Comparison of ENCODE assay signal across 12 cellular contexts in genomic region chr7:112207765-112208164, GRCh38. TPM values are rescaled to one million over a fixed set of nuclear protein-coding genes. Genes with fewer than 3 reads are reported as not detected.
A peak's percentile ranks its signal among the peaks of the same experiment; 100 is the strongest.
DNase-seq lines count a peak whose midpoint lies in the region; ATAC-seq and TF ChIP-seq lines count a peak whose summit lies in the region.
"Had no signal": no experiment of that assay in that cellular context is flagged by ENCODE, and none has a peak within 500 bp of the region (broad histone marks: within the 10 kb centered on the region; RNA-seq: fewer than 3 reads in every experiment).

No MANE protein-coding gene starts in this region.

- peak overlapping the region; percentile 76 to 99 (median 87) for H3K4me2 ChIP-seq in BLaER1 treated with 17β-estradiol and CSF1 and Interleukin-3, amounts not matched to agents 10 nM and 100 nM

- no peak for ATAC-seq in GM19463 (IDR thresholded peaks at IDR 0.05; ENCODE audit: unreplicated experiment)
- ATAC-seq in GM19455 (IDR thresholded peaks at IDR 0.05; ENCODE audit: unreplicated experiment) = no peak
- ATAC-seq in GM21360 (IDR thresholded peaks at IDR 0.05; ENCODE audit: unreplicated experiment) = no peak
- ATAC-seq: left ventricle myocardium superior had no signal

- H3K4me3 ChIP-seq in BLaER1 treated with 17β-estradiol and CSF1 and Interleukin-3, amounts not matched to agents 10 nM and 100 nM = peak overlapping the region; percentile 85 to 99 (median 92); a peak in 17 of 20 replicates
- H3K4me3 ChIP-seq in HUES48 (ENCODE audit: low read depth, low read length) = peak overlapping the region; percentile 96
- H3K4me3 ChIP-seq in adipocyte (ENCODE audit: low read length) = peak overlapping the region; percentile 98
- peak overlapping the region; percentile 98 for H3K4me3 ChIP-seq in mesodermal cell (ENCODE audit: extremely low read depth, insufficient read depth, low read length, poor library complexity, severe bottlenecking)
- no peak overlapping the region for H3K4me3 ChIP-seq in WERI-Rb-1 (ENCODE audit: low read depth, low read length)

- DNase-seq in adipocyte (ENCODE audit: low read depth) (no peak), WERI-Rb-1 (no peak)
- DNase-seq: effector CD8-positive, alpha-beta T cell; Kasumi-1; left ventricle myocardium superior; testis had no signal

- peaks cover 12 to 39% (median 24%) of the 10 kb centered on the region in 11 experiments; a peak in 19 of 22 replicates for H4K20me1 ChIP-seq in BLaER1 treated with 17β-estradiol and CSF1 and Interleukin-3, amounts not matched to agents 10 nM and 100 nM

- H3K4me1 ChIP-seq in BLaER1 treated with 17β-estradiol and CSF1 and Interleukin-3, amounts not matched to agents 10 nM and 100 nM = peaks cover 13 to 30% (median 24%) of the 10 kb centered on the region in 10 experiments
- H3K4me1 ChIP-seq in HUES48 (ENCODE audit: control insufficient read depth, insufficient read depth, low read length) (peaks cover 16% of the 10 kb centered on the region), adipocyte (ENCODE audit: control insufficient read depth, insufficient read depth, low read length) (peaks cover 32% of the 10 kb centered on the region), mesodermal cell (ENCODE audit: control insufficient read depth, insufficient read depth, low read length, poor library complexity, severe bottlenecking) (peaks cover 12% of the 10 kb centered on the region)

- peak overlapping the region in 8 of 11 experiments; percentile 78 to 96 (median 91); a peak in 9 of 22 replicates for H3K9ac ChIP-seq in BLaER1 treated with 17β-estradiol and CSF1 and Interleukin-3, amounts not matched to agents 10 nM and 100 nM
- no peak overlapping the region for H3K9ac ChIP-seq in HUES48 (ENCODE audit: low read depth, low read length)
- H3K9ac ChIP-seq in adipocyte (ENCODE audit: low read length) = no peak overlapping the region

- WGBS in mesodermal cell (ENCODE audit: insufficient coverage in 2 of 2), 2 experiments = 88 to 100% methylated on average over 2 to 3 of the region's 6 CpGs

- peaks cover 0 to 7% (median 0%) of the 10 kb centered on the region in 11 experiments; a peak in 4 of 22 replicates for H3K27me3 ChIP-seq in BLaER1 treated with 17β-estradiol and CSF1 and Interleukin-3, amounts not matched to agents 10 nM and 100 nM
- no peaks in the 10 kb centered on the region for H3K27me3 ChIP-seq in HUES48 (ENCODE audit: control insufficient read depth, insufficient read depth, low read length)
- H3K27me3 ChIP-seq in adipocyte (replicated peaks; ENCODE audit: control insufficient read depth, insufficient read depth, low read length) = no peaks in the 10 kb centered on the region
- H3K27me3 ChIP-seq in WERI-Rb-1 (ENCODE audit: insufficient read depth, low read depth, severe bottlenecking) = no peaks in the 10 kb centered on the region
- H3K27me3 ChIP-seq: testis had no signal

- TF ChIP-seq CTCF in WERI-Rb-1 (IDR thresholded peaks at IDR 0.05; ENCODE audit: low read depth, low read length) = no peak

- H3K9me3 ChIP-seq in BLaER1 treated with 17β-estradiol and CSF1 and Interleukin-3, amounts not matched to agents 10 nM and 100 nM (replicated peaks in 1 of 11) = peaks cover 3 to 8% (median 4%) of the 10 kb centered on the region in 11 experiments; a peak in 20 of 22 replicates
- no peaks in the 10 kb centered on the region for H3K9me3 ChIP-seq in HUES48 (ENCODE audit: control insufficient read depth, insufficient read depth, low read length)
- no peaks in the 10 kb centered on the region for H3K9me3 ChIP-seq in adipocyte (ENCODE audit: control insufficient read depth, low read length)
- H3K9me3 ChIP-seq in mesodermal cell (ENCODE audit: control insufficient read depth, low read length) = no peaks in the 10 kb centered on the region
- H3K9me3 ChIP-seq in WERI-Rb-1 (ENCODE audit: severe bottlenecking) = no peaks in the 10 kb centered on the region
- H3K9me3 ChIP-seq: testis had no signal

- H3K27ac ChIP-seq in BLaER1 treated with 17β-estradiol and CSF1 and Interleukin-3, amounts not matched to agents 10 nM and 100 nM = peak overlapping the region in 1 of 11 experiments; percentile 95; a peak in 2 of 22 replicates
- H3K27ac ChIP-seq in HUES48 (ENCODE audit: low read depth, low read length) (no peak overlapping the region), mesodermal cell (ENCODE audit: low read depth, low read length, severe bottlenecking) (no peak overlapping the region), WERI-Rb-1 (no peak overlapping the region)

- H3K36me3 ChIP-seq in BLaER1 treated with 17β-estradiol and CSF1 and Interleukin-3, amounts not matched to agents 10 nM and 100 nM = peaks cover 0 to 8% (median 0%) of the 10 kb centered on the region in 11 experiments; a peak in 2 of 22 replicates
- H3K36me3 ChIP-seq in HUES48 (ENCODE audit: control insufficient read depth, insufficient read depth, low read length) (no peaks in the 10 kb centered on the region), adipocyte (ENCODE audit: control insufficient read depth, insufficient read depth, low read length, severe bottlenecking) (no peaks in the 10 kb centered on the region), mesodermal cell (ENCODE audit: control insufficient read depth, insufficient read depth, low read length) (no peaks in the 10 kb centered on the region), WERI-Rb-1 (no peaks in the 10 kb centered on the region)

RNA-seq across cellular contexts. Expression of gene ZNF277, which starts 1.3 kb away (rescaled TPM):
- polyA plus RNA-seq in mesodermal cell (2013, experiment 1 of 2) = 37.7 TPM
- 41.5 TPM for polyA plus RNA-seq in mesodermal cell (2013, experiment 2 of 2)

RNA-seq across cellular contexts. Expression of gene DOCK4, which starts 1.6 kb away (rescaled TPM):
- 39.2 TPM for polyA plus RNA-seq in mesodermal cell (2013, experiment 1 of 2)
- 36.4 TPM for polyA plus RNA-seq in mesodermal cell (2013, experiment 2 of 2)

Comparison
In these comparisons a context has a peak if more than half of its experiments do, and no peak if none do; other contexts are left out.
1. H3K9ac ChIP-seq: peak in BLaER1 treated with 17β-estradiol and CSF1 and Interleukin-3, amounts not matched to agents 10 nM and 100 nM (8 of 11); none in HUES48 (single experiment) and adipocyte (single experiment).